Comparison of ENCODE assay signal across 10 cellular contexts in the genomic region with DNA sequence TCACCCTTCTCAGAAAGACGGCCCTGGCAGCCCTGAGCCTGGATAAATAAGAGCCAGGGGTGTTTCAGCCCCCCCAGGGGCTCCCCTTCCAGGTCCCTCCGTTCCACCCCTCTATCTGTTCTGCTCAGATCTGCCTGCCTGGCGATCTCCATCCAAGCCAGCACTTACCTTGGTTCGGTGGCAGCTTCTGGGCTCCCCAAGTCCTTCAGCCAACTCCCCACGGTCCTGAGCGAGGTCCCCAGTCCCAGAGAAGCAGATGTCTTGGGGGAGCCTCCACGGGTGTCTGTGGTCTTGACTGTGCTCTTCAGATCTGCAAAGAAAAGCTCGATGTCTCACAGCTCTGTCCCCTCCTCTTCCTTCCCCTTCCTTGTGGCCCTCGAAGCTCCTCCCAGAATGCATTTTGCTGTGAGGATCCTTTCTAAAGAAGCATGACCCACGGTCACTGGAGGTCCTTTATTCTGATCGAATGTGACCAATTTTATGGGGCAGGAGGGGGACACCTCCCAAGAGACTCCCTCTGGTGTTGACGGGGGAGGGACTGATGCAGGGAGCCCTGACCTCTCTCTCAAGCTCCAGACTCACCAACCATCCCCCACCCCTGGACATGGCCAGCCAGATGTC. TPM values are rescaled to one million over a fixed set of nuclear protein-coding genes. Genes with fewer than 3 reads are reported as not detected.
A peak's percentile ranks its signal among the peaks of the same experiment; 100 is the strongest.
DNase-seq lines count a peak whose midpoint lies in the region; ATAC-seq, FAIRE-seq and TF ChIP-seq lines count a peak whose summit lies in the region.
"Had no signal": no experiment of that assay in that cellular context is flagged by ENCODE, and none has a peak within 500 bp of the region (broad histone marks: within the 10 kb centered on the region; RNA-seq: fewer than 3 reads in every experiment).

A gene with protein sequence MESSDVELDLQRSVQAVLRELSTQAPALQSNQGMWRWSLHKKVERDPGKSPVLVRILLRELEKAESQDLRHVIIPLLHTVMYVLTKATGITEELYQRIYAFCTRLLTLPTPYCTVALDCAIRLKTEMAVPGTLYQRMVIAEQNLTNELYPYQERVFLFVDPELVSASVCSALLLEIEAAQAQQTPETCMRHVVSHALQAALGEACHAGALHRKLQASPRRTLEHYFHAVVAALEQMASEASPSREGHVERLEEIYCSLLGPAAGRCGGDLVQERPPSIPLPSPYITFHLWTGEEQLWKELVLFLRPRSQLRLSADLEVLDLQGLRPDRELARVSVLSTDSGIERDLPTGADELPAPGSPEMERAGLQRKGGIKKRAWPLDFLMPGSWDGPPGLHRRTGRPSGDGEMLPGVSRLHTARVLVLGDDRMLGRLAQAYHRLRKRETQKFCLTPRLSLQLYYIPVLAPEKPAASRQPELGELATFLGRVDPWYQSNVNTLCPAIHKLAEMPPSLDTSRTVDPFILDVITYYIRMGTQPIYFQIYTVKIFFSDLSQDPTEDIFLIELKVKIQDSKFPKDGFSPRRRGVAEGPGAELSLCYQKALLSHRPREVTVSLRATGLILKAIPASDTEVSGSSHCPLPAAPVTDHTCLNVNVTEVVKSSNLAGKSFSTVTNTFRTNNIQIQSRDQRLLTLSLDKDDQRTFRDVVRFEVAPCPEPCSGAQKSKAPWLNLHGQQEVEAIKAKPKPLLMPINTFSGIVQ (minus strand): TSS at position 314 of the 621 bp plus-strand sequence. CDS start 17,880 bp downstream, outside the sequence.

- H3K4me2 ChIP-seq in GM12878 (ENCODE audit: control insufficient read depth, insufficient read depth) = peak within 1 kb of the TSS; percentile 81

- peaks cover 59% of the 10 kb centered on the region for H3K79me2 ChIP-seq in GM12878 (ENCODE audit: control insufficient read depth, insufficient read depth, low read length)

- H4K20me1 ChIP-seq in GM12878 (ENCODE audit: control insufficient read depth, insufficient read depth) = no peaks in the 10 kb centered on the region

- intact Hi-C loops in GM12878 (cut with micrococcal nuclease; ENCODE audit: unreplicated experiment) (loop anchor here (1.0 kb wide), 1 partner anchor 9 kb away; no protein-coding TSS in a partner anchor), sciatic nerve (cut with DNase I) (no loop called here)

- H3K27ac ChIP-seq in GM12878 (ENCODE audit: control insufficient read depth, insufficient read depth) = peak within 1 kb of the TSS; percentile 88

- no peak for TF ChIP-seq CTCF in GM12878 (IDR thresholded peaks at IDR 0.05 in 2 of 3, conservative IDR thresholded peaks at IDR 0.05 in 1 of 3; ENCODE audit: control insufficient read depth in 2 of 3, extremely low read depth in 1 of 3, insufficient read depth in 1 of 3, low read depth in 3 of 3, low read length in 3 of 3)

- peak; percentile 19 for DNase-seq in activated CD4-positive, CD25-positive, alpha-beta regulatory T cell treated with anti-CD3 and anti-CD28 coated beads, Interleukin-2, amount 50 U/mL, for 72 hours
- DNase-seq in activated CD4-positive, CD25-positive, alpha-beta regulatory T cell (lab: John Stamatoyannopoulos, UW) = no peak
- no peak for DNase-seq in GM12878 (ENCODE audit: low read depth, low spot score)
- peak; percentile 43 for DNase-seq in sciatic nerve (ENCODE audit: low spot score)
- no peak for DNase-seq in NCI-H2196 (lab: John Stamatoyannopoulos, UW; ENCODE audit: unreplicated experiment)
- DNase-seq in epidermal melanocyte (ENCODE audit: insufficient read length, low spot score) = no peak
- no peak for DNase-seq in NCI-H226
- DNase-seq: NCI-H2081 treated with DMSO at 0.1 percent for 48 hours had no signal

- H3K9ac ChIP-seq in GM12878 (ENCODE audit: control insufficient read depth, insufficient read depth, low read length) = peak within 1 kb of the TSS; percentile 92

- peak; percentile 51 for ATAC-seq in HG03460 (IDR thresholded peaks at IDR 0.05; ENCODE audit: unreplicated experiment)
- peak; percentile 65 for ATAC-seq in GM12878
- peak; percentile 50 for ATAC-seq in sciatic nerve

- peak; percentile 68 for FAIRE-seq in GM12878 (lab: Jason Lieb, UNC)

- TF ChIP-seq POLR2A in GM12878 (IDR thresholded peaks at IDR 0.05; ENCODE audit: low read depth, low read length) = peak; percentile 83

- H2AFZ ChIP-seq in GM12878 (ENCODE audit: control insufficient read depth, low read depth, low read length) = peak within 1 kb of the TSS; percentile 47

- POLR2A ChIA-PET in GM12878 (lab: Charles Lee) = interaction anchor here (0.7 to 3.1 kb wide), 14 partner anchors 9 to 96 kb away, joined by 3 to 45 read pairs (median 6); no protein-coding TSS in a partner anchor

- TF ChIP-seq EP300 in GM12878 (IDR thresholded peaks at IDR 0.05; ENCODE audit: borderline replicate concordance in 1 of 2, control insufficient read depth in 1 of 2, low read depth in 2 of 2, low read length in 2 of 2) = no peak

- peaks cover under 1 to 9% of the 10 kb centered on the region in 2 experiments; a peak in 3 of 4 replicates for H3K36me3 ChIP-seq in GM12878 (ENCODE audit: control insufficient read depth in 2 of 2, insufficient read depth in 2 of 2, low read length in 1 of 2)

- H3K4me1 ChIP-seq in GM12878 (ENCODE audit: control insufficient read depth, insufficient read depth, low read length) = peaks cover 25% of the 10 kb centered on the region

- in situ Hi-C loops in GM12878 (cut with MboI) = no loop called here

- no peaks in the 10 kb centered on the region; the same call in 2 of the 3 replicates for H3K9me3 ChIP-seq in GM12878 (replicated peaks; ENCODE audit: control insufficient read depth, insufficient read depth, low read length)

- TF ChIP-seq RAD21 in GM12878 (IDR thresholded peaks at IDR 0.05; ENCODE audit: insufficient read depth, low read depth, low read length) = no peak

- WGBS in GM12878 (ENCODE audit: insufficient coverage, insufficient replicate concordance, low lambda C conversion rate, missing lambda C conversion rate) = 0% methylated on average over 12 of the region's 12 CpGs

- peak within 1 kb of the TSS; percentile 99 for H3K4me3 ChIP-seq in GM12878

- RAD21 ChIA-PET in GM12878 (lab: Charles Lee; ENCODE audit: unreplicated experiment) = interaction anchor here (0.7 to 7.2 kb wide), 14 partner anchors 8 to 135 kb away, joined by 3 to 115 read pairs (median 5); no protein-coding TSS in a partner anchor

- CTCF ChIA-PET in GM12878 (lab: Yijun Ruan, JAX) = interaction anchor here (0.7 to 7.9 kb wide), 12 partner anchors 9 to 130 kb away, joined by 3 to 100 read pairs (median 3); no protein-coding TSS in a partner anchor

- SMC1A ChIA-PET in GM12878 (lab: Charles Lee; ENCODE audit: uncharacterized antibody, unreplicated experiment) = interaction anchor here (0.7 to 10.6 kb wide), 19 partner anchors 9 to 430 kb away, joined by 3 to 132 read pairs (median 4); no protein-coding TSS in a partner anchor

- no TSS peak for BruUV-seq in GM12878 (replicated peaks; lab: Mats Ljungman, UMichigan)

- H3K27me3 ChIP-seq in GM12878 (replicated peaks in 1 of 2; ENCODE audit: control insufficient read depth in 2 of 2, insufficient read depth in 2 of 2, low read length in 1 of 2) = no peaks in the 10 kb centered on the region

TF ChIP-seq in GM12878, 131 proteins besides CTCF, POLR2A, EP300 and RAD21 (continues in another document):
- 0 out of 2 replicates have a peak, but pooled peaks have one; percentile 36 for TF ChIP-seq CHD1 (IDR thresholded peaks at IDR 0.05; ENCODE audit: low read depth, low read length)

RNA-seq across cellular contexts. Expression of the gene that starts here (rescaled TPM):
- total RNA-seq in GM12878 (2013; cell fraction: nucleolus; rRNA removed) = 293 and 314 TPM in 2 replicates
- total RNA-seq in GM12878 (2014; rRNA removed) (40.3 and 44.7 TPM in 2 replicates), GM12878 (2014; rRNA removed; fragmentation: Illumina TruSeq; extraction: Trizol) (26.4 and 27.9 TPM in 2 replicates), GM12878 (2021) (76.7 and 81.7 TPM in 2 replicates), sciatic nerve (2.1 TPM)
- 68.9 TPM for polyA plus RNA-seq in GM12878 (2011; ENCODE audit: low read depth)
- polyA plus RNA-seq in GM12878 (2011; rRNA removed) (73.5 and 146 TPM in 2 replicates), GM12878 (2014; fragmentation: Illumina TruSeq; extraction: Trizol) (31.6 and 54.7 TPM in 2 replicates), GM12878 (2014; fragmentation: Nextera tagmentation; extraction: Ambion mirVana) (1 to 10 TPM; 6.7 to 7.4 TPM), GM12878 (2014; rRNA removed) (86.5 and 99.8 TPM in 2 replicates), GM12878 (2016; fragmentation: Nextera tagmentation; extraction: Ambion mirVana) (100 to 1,000 TPM; 103 to 109 TPM)
- polyA plus RNA-seq in GM12878 (2011; cell fraction: cytosol; rRNA removed) = 164 and 182 TPM in 2 replicates
- 666 and 871 TPM in 2 replicates for polyA plus RNA-seq in GM12878 (2011; cell fraction: nucleus; rRNA removed)
- polyA plus RNA-seq in GM12878 (2012) = 144 and 184 TPM in 2 replicates
- polyA minus RNA-seq in GM12878 (2011; rRNA and poly(A)+ RNA removed) = 99.0 and 156 TPM in 2 replicates
- polyA minus RNA-seq in GM12878 (2011; cell fraction: cytosol; rRNA and poly(A)+ RNA removed) = 50.8 and 58.4 TPM in 2 replicates
- 143 and 160 TPM in 2 replicates for polyA minus RNA-seq in GM12878 (2011; cell fraction: nucleus; rRNA and poly(A)+ RNA removed)
- total RNA-seq: bronchial epithelial cell had no signal

Comparison
In these comparisons a context has a peak if more than half of its experiments do, and no peak if none do; other contexts are left out.
1. DNase-seq: peak in activated CD4-positive, CD25-positive, alpha-beta regulatory T cell treated with anti-CD3 and anti-CD28 coated beads, Interleukin-2, amount 50 U/mL, for 72 hours (single experiment) and sciatic nerve (single experiment); none in activated CD4-positive, CD25-positive, alpha-beta regulatory T cell (0 of 4), GM12878 (single experiment), NCI-H2196 (single experiment), epidermal melanocyte (single experiment) and NCI-H226 (single experiment).
2. Peak in every context shown above with its lines, with median percentiles within 50 percentile points of each other: ATAC-seq.